In the genomic region with DNA sequence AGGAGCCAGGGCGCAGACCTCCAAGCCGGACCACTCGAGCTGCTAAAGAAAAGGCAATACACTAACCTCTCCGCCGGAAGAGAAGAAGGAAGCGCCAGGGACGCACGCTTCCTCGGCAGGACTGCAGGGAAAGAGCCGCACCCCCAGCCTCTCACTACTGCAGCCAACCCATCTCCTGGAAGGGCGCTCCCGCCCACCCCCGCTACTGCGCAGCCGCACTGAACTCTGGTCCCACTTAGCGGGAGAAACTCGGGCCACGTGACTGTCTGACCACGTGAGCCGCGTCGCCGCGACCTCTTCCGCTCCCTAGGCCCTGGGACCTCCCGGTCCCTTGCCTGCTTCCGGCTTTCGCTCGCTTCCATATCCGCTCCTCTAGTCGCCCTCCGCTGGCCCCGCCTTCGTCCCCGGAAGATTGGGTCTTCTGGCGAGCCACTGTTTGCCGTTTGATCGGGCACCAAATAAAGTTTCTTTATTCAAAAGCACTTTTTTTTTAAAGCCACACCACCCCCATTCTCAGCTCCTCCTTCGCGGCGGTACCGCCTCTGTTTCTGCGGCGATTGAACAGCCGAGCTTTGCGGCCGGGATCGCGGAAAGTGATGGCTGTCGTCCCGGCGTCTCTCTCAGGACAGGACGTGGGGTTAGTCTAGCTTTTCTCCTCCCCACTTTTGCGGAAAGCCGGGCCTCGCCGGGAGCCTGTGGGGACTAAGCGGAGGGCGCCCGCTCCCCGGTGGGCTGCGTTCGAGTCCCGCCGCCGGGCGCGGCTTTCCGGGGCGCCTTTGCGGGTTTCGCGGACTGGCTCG, we compare ENCODE assay signal across 8 cellular contexts. TPM values are rescaled to one million over a fixed set of nuclear protein-coding genes. Genes with fewer than 3 reads are reported as not detected.
DNase-seq lines count a peak whose midpoint lies in the region; ATAC-seq and TF ChIP-seq lines count a peak whose summit lies in the region.

Gene RMND1 (minus strand): TSS at position 177 of the 800 bp plus-strand sequence. CDS start 6,315 bp downstream, outside the sequence.

- no peak for TF ChIP-seq CTCF in AG09309 (IDR thresholded peaks at IDR 0.05; ENCODE audit: control insufficient read depth, insufficient read depth, low read depth, low read length, missing control alignments)
- peak in 3 of 11 experiments; percentile 14 to 40 (median 17) for TF ChIP-seq CTCF in spleen (IDR thresholded peaks at IDR 0.05 in 8 of 11, conservative IDR thresholded peaks at IDR 0.05 in 3 of 11)

- H3K36me3 Mint-ChIP-seq in central memory CD8-positive, alpha-beta T cell (ENCODE audit: insufficient read depth), result peaks cover 11% of the 10 kb centered on the region

- TF ChIP-seq POLR2A in spleen (IDR thresholded peaks at IDR 0.05), result peak in 1 of 3 donors; percentile 72

- H3K9me3 Mint-ChIP-seq in central memory CD8-positive, alpha-beta T cell, result no peaks in the 10 kb centered on the region

- H3K27ac ChIP-seq in spleen, result peak within 1 kb of the TSS; percentile 90 to 98 (median 96)

- no peaks in the 10 kb centered on the region for H3K9me3 ChIP-seq in spleen

- H3K4me1 ChIP-seq in spleen, result peaks cover 11 to 47% (median 33%) of the 10 kb centered on the region in 6 donors

- H3K4me3 ChIP-seq in AG09309 (ENCODE audit: control insufficient read depth, low read depth, low read length) (peak within 1 kb of the TSS; percentile 93), spleen (peak within 1 kb of the TSS; percentile 71 to 94 (median 88))

- intact Hi-C loops in spleen (cut with DNase I; ENCODE audit: low total_unique reads), result no loop called here

- DNase-seq in AG09309 (ENCODE audit: low read depth) (peak; percentile 99), NCI-H446 (lab: John Stamatoyannopoulos, UW) (peak; percentile 94 to 98), inferior parietal cortex (ENCODE audit: extremely low spot score) (peak; percentile 100), spleen (peak; percentile 100)
- peak; percentile 99 for DNase-seq in activated CD4-positive, CD25-positive, alpha-beta regulatory T cell treated with anti-CD3 and anti-CD28 coated beads, Interleukin-2, amount 50 U/mL, for 16 hours (ENCODE audit: low read depth, low spot score)
- DNase-seq in central memory CD8-positive, alpha-beta T cell (ENCODE audit: low spot score in 2 of 2), result peak; percentile 96 to 97

- H3K4me3 Mint-ChIP-seq in central memory CD8-positive, alpha-beta T cell, result peak within 1 kb of the TSS; percentile 85

- WGBS in spleen, 5 donors, result 0 to 1% (median 0%) methylated on average over 54 to 74 of the region's 74 CpGs

- peak within 1 kb of the TSS; percentile 96 for H3K27ac Mint-ChIP-seq in central memory CD8-positive, alpha-beta T cell (ENCODE audit: low read depth)

- peaks cover 50% of the 10 kb centered on the region for H3K4me1 Mint-ChIP-seq in central memory CD8-positive, alpha-beta T cell

- peaks cover 0 to 13% (median 3%) of the 10 kb centered on the region in 6 donors for H3K36me3 ChIP-seq in spleen

- H3K27me3 Mint-ChIP-seq in central memory CD8-positive, alpha-beta T cell, result no peaks in the 10 kb centered on the region

- ATAC-seq in GM19025 (IDR thresholded peaks at IDR 0.05; ENCODE audit: low read depth, unreplicated experiment) (peak; percentile 98), HG03342 (IDR thresholded peaks at IDR 0.05; ENCODE audit: unreplicated experiment) (peak; percentile 98)
- ATAC-seq in central memory CD8-positive, alpha-beta T cell (replicated peaks; ENCODE audit: extremely low read depth, poor library complexity, severe bottlenecking), result peak; percentile 98

- no peaks in the 10 kb centered on the region for H3K27me3 ChIP-seq in spleen (replicated peaks in 1 of 7)

RNA-seq across cellular contexts. Expression of gene RMND1, which starts in this region (rescaled TPM):
- 10 to 100 TPM; 12.6 to 23.2 (median 17.0) TPM for total RNA-seq in spleen
- 10 to 100 TPM; 11.7 to 13.4 (median 13.1) TPM for polyA plus RNA-seq in spleen

Comparison
In these comparisons a context has a peak if more than half of its experiments do, and no peak if none do; other contexts are left out.
1. Peak in every context shown above with its lines: DNase-seq, ATAC-seq, H3K4me3 ChIP-seq and H3K27ac ChIP-seq.